In genomic region chr2:69625078-69625788, GRCh38 we compare ENCODE assay signal across 13 cellular contexts. TPM values are rescaled to one million over a fixed set of nuclear protein-coding genes. Genes with fewer than 3 reads are reported as not detected.
A peak's percentile ranks its signal among the peaks of the same experiment; 100 is the strongest.
DNase-seq lines count a peak whose midpoint lies in the region; ATAC-seq and TF ChIP-seq lines count a peak whose summit lies in the region.
"Had no signal": no experiment of that assay in that cellular context is flagged by ENCODE, and none has a peak within 500 bp of the region (broad histone marks: within the 10 kb centered on the region; RNA-seq: fewer than 3 reads in every experiment).

No MANE protein-coding gene starts in this region.

- DNase-seq in activated T-cell treated with anti-CD3 and anti-CD28 coated beads, Interleukin-2, amount 50 U/mL, for 72 hours: no peak
- no peak for DNase-seq in activated T-cell treated with anti-CD3 and anti-CD28 coated beads, Interleukin-2, amount 50 U/mL, for 48 hours
- DNase-seq in SJSA1 (ENCODE audit: low read depth in 1 of 2, low spot score in 2 of 2): peak in 1 of 2 experiments; percentile 22
- peak; percentile 28 for DNase-seq in hepatocyte (ENCODE audit: low spot score)
- no peak for DNase-seq in stimulated activated naive CD8-positive, alpha-beta T cell treated with anti-CD3 and anti-CD28 coated beads, Interleukin-15, Interleukin-2, amounts not matched to agents 100 U/mL and 50 U/mL, for 24 hours
- no peak for DNase-seq in occipital lobe (lab: John Stamatoyannopoulos, UW)
- DNase-seq in NCI-H146 treated with DMSO at 0.1 percent for 48 hours (lab: John Stamatoyannopoulos, UW; ENCODE audit: unreplicated experiment): no peak
- DNase-seq: aorta, DMS 273 treated with DMSO at 0.1 percent for 48 hours, MG63, NCI-H2227 treated with DMSO at 0.1 percent for 48 hours, nucleus accumbens had no signal

- H3K9me3 ChIP-seq in SJSA1 (replicated peaks): no peaks in the 10 kb centered on the region
- no peaks in the 10 kb centered on the region for H3K9me3 ChIP-seq in hepatocyte (ENCODE audit: low read depth)

- peak overlapping the region; percentile 31 for H3K4me2 ChIP-seq in hepatocyte

- no peak overlapping the region for H3K27ac Mint-ChIP-seq in activated T-cell treated with anti-CD3 and anti-CD28 coated beads, Interleukin-2, amount 50 U/mL, for 72 hours

- H3K4me3 ChIP-seq in SJSA1 (no peak overlapping the region), hepatocyte (no peak overlapping the region)
- H3K4me3 ChIP-seq: MG63 had no signal

- peaks cover 20% of the 10 kb centered on the region for H3K4me1 ChIP-seq in SJSA1 (replicated peaks)
- no peaks in the 10 kb centered on the region for H3K4me1 ChIP-seq in hepatocyte (ENCODE audit: insufficient read depth)

- H3K4me3 Mint-ChIP-seq in activated T-cell treated with anti-CD3 and anti-CD28 coated beads, Interleukin-2, amount 50 U/mL, for 72 hours: no peak overlapping the region

- peaks cover 98% of the 10 kb centered on the region for H3K79me2 ChIP-seq in hepatocyte

- no peaks in the 10 kb centered on the region for H3K27me3 Mint-ChIP-seq in activated T-cell treated with anti-CD3 and anti-CD28 coated beads, Interleukin-2, amount 50 U/mL, for 72 hours (ENCODE audit: low read depth)

- peaks cover 0 to 11% of the 10 kb centered on the region in 2 donors for H3K36me3 Mint-ChIP-seq in activated T-cell treated with anti-CD3 and anti-CD28 coated beads, Interleukin-2, amount 50 U/mL, for 72 hours (ENCODE audit: insufficient read depth in 2 of 2)

- H3K27me3 ChIP-seq in SJSA1 (replicated peaks) (no peaks in the 10 kb centered on the region), hepatocyte (no peaks in the 10 kb centered on the region)
- H3K27me3 ChIP-seq: MG63 had no signal

- peak; percentile 64 to 76 for ATAC-seq in activated T-cell treated with anti-CD3 and anti-CD28 coated beads, Interleukin-2, amount 50 U/mL, for 72 hours (replicated peaks in 1 of 2)
- ATAC-seq in stimulated activated naive CD8-positive, alpha-beta T cell treated with anti-CD3 and anti-CD28 coated beads, Interleukin-15, Interleukin-2, amounts not matched to agents 100 U/mL and 50 U/mL, for 24 hours: peak; percentile 80
- ATAC-seq in HG02970 (IDR thresholded peaks at IDR 0.05; ENCODE audit: low FRiP score, unreplicated experiment): no peak

- peaks cover 4% of the 10 kb centered on the region for H4K20me1 ChIP-seq in hepatocyte (ENCODE audit: insufficient read depth, poor library complexity, severe bottlenecking)

- TF ChIP-seq CTCF in hepatocyte (IDR thresholded peaks at IDR 0.05; ENCODE audit: poor library complexity): no peak

- 80% methylated on average over 7 of the region's 7 CpGs for WGBS in hepatocyte (ENCODE audit: low lambda C conversion rate, missing lambda C conversion rate)

- H3K27ac ChIP-seq in SJSA1 (0 out of 2 replicates have a peak overlapping the region, but pooled peaks have one; percentile 12), hepatocyte (peak overlapping the region; percentile 69)

- no peak overlapping the region for H2AFZ ChIP-seq in hepatocyte

- H3K36me3 ChIP-seq in SJSA1: peaks cover 26% of the 10 kb centered on the region
- H3K36me3 ChIP-seq in hepatocyte (replicated peaks; ENCODE audit: insufficient read depth, low read depth): no peaks in the 10 kb centered on the region

- no peaks in the 10 kb centered on the region for H3K4me1 Mint-ChIP-seq in activated T-cell treated with anti-CD3 and anti-CD28 coated beads, Interleukin-2, amount 50 U/mL, for 72 hours (ENCODE audit: low read depth)

- no peaks in the 10 kb centered on the region for H3K9me2 ChIP-seq in hepatocyte (replicated peaks; ENCODE audit: insufficient read depth)

- peaks cover 0 to 4% of the 10 kb centered on the region in 2 donors for H3K9me3 Mint-ChIP-seq in activated T-cell treated with anti-CD3 and anti-CD28 coated beads, Interleukin-2, amount 50 U/mL, for 72 hours

RNA-seq across cellular contexts. Expression of gene AAK1, which starts 18.3 kb away (rescaled TPM):
- total RNA-seq in activated T-cell treated with anti-CD3 and anti-CD28 coated beads, Interleukin-2, amount 50 U/mL, for 72 hours: 100 to 1,000 TPM; 134 to 137 TPM
- total RNA-seq in SJSA1 (2014; rRNA removed; shearing (Covaris generic)): 83.8 and 84.9 TPM in 2 replicates
- total RNA-seq in hepatocyte (23.2 and 30.1 TPM in 2 replicates), occipital lobe (37.7 TPM)
- polyA plus RNA-seq in hepatocyte: 30.8 and 44.4 TPM in 2 replicates
